25 cellular contexts compared by ENCODE assay signal in the genomic region with DNA sequence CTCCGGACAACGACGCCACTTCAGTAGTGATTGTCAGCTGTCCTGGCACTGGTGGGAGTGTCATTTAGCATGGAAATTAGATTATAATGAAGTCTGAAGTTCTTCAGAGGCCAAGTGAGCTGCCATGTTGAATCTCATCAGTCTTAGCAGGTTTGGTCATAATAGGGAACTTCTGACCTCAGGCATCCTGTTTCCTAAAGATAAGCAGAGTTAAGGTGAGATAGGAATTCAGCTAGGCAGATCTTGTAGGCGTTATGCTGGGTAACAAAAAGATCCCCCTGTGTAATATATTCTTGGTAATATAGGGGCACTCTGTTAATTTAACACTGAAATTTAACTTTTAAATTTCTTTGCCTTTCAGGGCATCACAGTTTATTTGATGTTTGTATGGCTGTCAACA.
A peak's percentile ranks its signal among the peaks of the same experiment; 100 is the strongest.
DNase-seq lines count a peak whose midpoint lies in the region; ATAC-seq, FAIRE-seq and TF ChIP-seq lines count a peak whose summit lies in the region.
"Had no signal": no experiment of that assay in that cellular context is flagged by ENCODE, and none has a peak within 500 bp of the region (broad histone marks: within the 10 kb centered on the region; RNA-seq: fewer than 3 reads in every experiment).

No MANE protein-coding gene starts in this region.

- FAIRE-seq in K562 (lab: Jason Lieb, UNC), result no peak
- FAIRE-seq: A204.1, GM12878, GM12892, GM18507 had no signal

- H3K27me3 ChIP-seq in K562 (ENCODE audit: control insufficient read depth in 2 of 2, insufficient read depth in 2 of 2, low read length in 2 of 2), result no peaks in the 10 kb centered on the region
- H3K27me3 ChIP-seq: BE2C, BLaER1 had no signal

- H3K4me3 ChIP-seq in K562, result no peak overlapping the region
- H3K4me3 ChIP-seq: BLaER1, GM12878 had no signal

- ATAC-seq in K562, result no peak
- ATAC-seq: GM12878 had no signal

- no peak overlapping the region for H3K4me2 ChIP-seq in K562 (ENCODE audit: insufficient read depth, low read length)
- H3K4me2 ChIP-seq: BLaER1 had no signal

- no peaks in the 10 kb centered on the region for H3K9me1 ChIP-seq in K562 (ENCODE audit: control insufficient read depth, insufficient read depth, low read length)

- no peak for TF ChIP-seq EP300 in K562 (IDR thresholded peaks at IDR 0.05; ENCODE audit: low read length)

- no peaks in the 10 kb centered on the region for H4K20me1 ChIP-seq in K562 (replicated peaks; ENCODE audit: control insufficient read depth, insufficient read depth, low read length)
- H4K20me1 ChIP-seq: BLaER1 had no signal

- H2AFZ ChIP-seq in K562 (ENCODE audit: low read depth, low read length), result no peak overlapping the region

- DNase-seq in OCI-M1 (lab: John Stamatoyannopoulos, UW) (peak; percentile 10), K562 (ENCODE audit: extremely low read depth in 1 of 4, low spot score in 3 of 4) (no peak), NCI-H1417 (lab: John Stamatoyannopoulos, UW) (no peak), SHP77 treated with DMSO at 0.1 percent for 48 hours (lab: John Stamatoyannopoulos, UW) (no peak)
- DNase-seq in activated CD8-positive, alpha-beta memory T cell treated with anti-CD3 and anti-CD28 coated beads, Interleukin-2, amount 50 U/mL, for 48 hours, result no peak
- DNase-seq: 8988T; ACHN; BE2C; C1 segment of cervical spinal cord; CD4-positive, alpha-beta memory T cell; CD4-positive, CD25-positive, alpha-beta regulatory T cell; CD8-positive, alpha-beta memory T cell; COR-L47; DMS 273 treated with DMSO at 0.1 percent for 48 hours; DMS153; DMS53; DMS79; DND-41; EL; GDM1 had no signal

- no peaks in the 10 kb centered on the region for H3K36me3 ChIP-seq in K562 (ENCODE audit: control insufficient read depth, insufficient read depth, low read length)
- H3K36me3 ChIP-seq: BE2C, BLaER1 had no signal

- H3K9me3 ChIP-seq in K562 (replicated peaks; ENCODE audit: control insufficient read depth, insufficient read depth, low read depth, low read length), result no peaks in the 10 kb centered on the region
- H3K9me3 ChIP-seq: BE2C had no signal

- in situ Hi-C loops in K562 (cut with MboI), result no loop called here

- TF ChIP-seq RAD21 in K562 (CRISPR knock-in tag; conservative IDR thresholded peaks at IDR 0.05 in 1 of 2, IDR thresholded peaks at IDR 0.05 in 1 of 2), result no peak

- no peaks in the 10 kb centered on the region for H3K79me2 ChIP-seq in K562 (ENCODE audit: control insufficient read depth, insufficient read depth, low read length)

- no peak overlapping the region for H3K27ac ChIP-seq in K562 (ENCODE audit: extremely low read depth, low read depth, low read length)
- H3K27ac ChIP-seq: BLaER1 had no signal

- intact Hi-C loops in K562 (cut with micrococcal nuclease), result no loop called here

- no TSS peak for BruUV-seq in K562 (replicated peaks; lab: Mats Ljungman, UMichigan)

- no peaks in the 10 kb centered on the region for H3K4me1 ChIP-seq in K562 (replicated peaks in 1 of 2; ENCODE audit: control insufficient read depth in 2 of 2, insufficient read depth in 2 of 2, low read length in 2 of 2)
- H3K4me1 ChIP-seq: BE2C, BLaER1 had no signal

- TF ChIP-seq POLR2A in K562 (conservative IDR thresholded peaks at IDR 0.05), result no peak

- CTCF ChIA-PET in K562 (lab: Yijun Ruan, JAX; ENCODE audit: low intra/inter-chr PET ratio), result no interaction called here

- no peak overlapping the region for H3K9ac ChIP-seq in K562 (ENCODE audit: insufficient read depth in 1 of 2, low read depth in 2 of 2, low read length in 2 of 2)
- H3K9ac ChIP-seq: BLaER1 had no signal

- WGBS in K562 (ENCODE audit: insufficient coverage, low coverage, missing lambda C conversion rate), result 68% methylated on average over 4 of the region's 4 CpGs

- POLR2A ChIA-PET in K562 (lab: Yijun Ruan, JAX), result interaction anchor here (0.6 kb wide), 1 partner anchor 59 kb away, joined by 3 read pairs; no protein-coding TSS in a partner anchor

- no peak for TF ChIP-seq CTCF in K562 (IDR thresholded peaks at IDR 0.05 in 2 of 3, conservative IDR thresholded peaks at IDR 0.05 in 1 of 3; ENCODE audit: insufficient read depth in 2 of 3, low read depth in 1 of 3, low read length in 3 of 3)

TF ChIP-seq in K562, 482 proteins besides CTCF, POLR2A, EP300 and RAD21 (continues in another document):
- no peak for TF ChIP-seq ZBTB26 (CRISPR knock-in tag; IDR thresholded peaks at IDR 0.05)
- TF ChIP-seq GATAD2B (IDR thresholded peaks at IDR 0.05; ENCODE audit: borderline replicate concordance), result no peak
- TF ChIP-seq C11orf30 (IDR thresholded peaks at IDR 0.05; ENCODE audit: low read depth), result no peak
- TF ChIP-seq, protein P1, sequence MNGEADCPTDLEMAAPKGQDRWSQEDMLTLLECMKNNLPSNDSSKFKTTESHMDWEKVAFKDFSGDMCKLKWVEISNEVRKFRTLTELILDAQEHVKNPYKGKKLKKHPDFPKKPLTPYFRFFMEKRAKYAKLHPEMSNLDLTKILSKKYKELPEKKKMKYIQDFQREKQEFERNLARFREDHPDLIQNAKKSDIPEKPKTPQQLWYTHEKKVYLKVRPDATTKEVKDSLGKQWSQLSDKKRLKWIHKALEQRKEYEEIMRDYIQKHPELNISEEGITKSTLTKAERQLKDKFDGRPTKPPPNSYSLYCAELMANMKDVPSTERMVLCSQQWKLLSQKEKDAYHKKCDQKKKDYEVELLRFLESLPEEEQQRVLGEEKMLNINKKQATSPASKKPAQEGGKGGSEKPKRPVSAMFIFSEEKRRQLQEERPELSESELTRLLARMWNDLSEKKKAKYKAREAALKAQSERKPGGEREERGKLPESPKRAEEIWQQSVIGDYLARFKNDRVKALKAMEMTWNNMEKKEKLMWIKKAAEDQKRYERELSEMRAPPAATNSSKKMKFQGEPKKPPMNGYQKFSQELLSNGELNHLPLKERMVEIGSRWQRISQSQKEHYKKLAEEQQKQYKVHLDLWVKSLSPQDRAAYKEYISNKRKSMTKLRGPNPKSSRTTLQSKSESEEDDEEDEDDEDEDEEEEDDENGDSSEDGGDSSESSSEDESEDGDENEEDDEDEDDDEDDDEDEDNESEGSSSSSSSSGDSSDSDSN (IDR thresholded peaks at IDR 0.05; ENCODE audit: borderline replicate concordance in 1 of 2, low read depth in 2 of 2, low read length in 2 of 2), result no peak
- no peak for TF ChIP-seq HDGF (IDR thresholded peaks at IDR 0.05)
- TF ChIP-seq MECOM (CRISPR knock-in tag; IDR thresholded peaks at IDR 0.05), result no peak
- TF ChIP-seq RBM14 (IDR thresholded peaks at IDR 0.05; ENCODE audit: borderline replicate concordance, insufficient read depth, low read depth, low read length), result no peak
- no peak for TF ChIP-seq PHB2 (IDR thresholded peaks at IDR 0.05; ENCODE audit: low read depth)
- TF ChIP-seq CTBP1 (IDR thresholded peaks at IDR 0.05; ENCODE audit: borderline replicate concordance), result no peak
- no peak for TF ChIP-seq PATZ1 (CRISPR knock-in tag; IDR thresholded peaks at IDR 0.05; ENCODE audit: borderline replicate concordance)
- no peak for TF ChIP-seq ZNF239 (CRISPR knock-in tag; IDR thresholded peaks at IDR 0.05)
- TF ChIP-seq CBFA2T3 (IDR thresholded peaks at IDR 0.05), result peak; percentile 58
- TF ChIP-seq CREBBP (IDR thresholded peaks at IDR 0.05; ENCODE audit: low read depth, low read length), result no peak
- TF ChIP-seq HNRNPL (IDR thresholded peaks at IDR 0.05; ENCODE audit: low read depth, low read length), result no peak
- no peak for TF ChIP-seq BACH1 (tag; IDR thresholded peaks at IDR 0.05)
- TF ChIP-seq ARID3A (IDR thresholded peaks at IDR 0.05; ENCODE audit: borderline replicate concordance, low read depth, low read length), result no peak
- TF ChIP-seq HMG20A (CRISPR knock-in tag; conservative IDR thresholded peaks at IDR 0.05), result no peak
- TF ChIP-seq CBFA2T2 (conservative IDR thresholded peaks at IDR 0.05), result 0 out of 2 replicates have a peak, but pooled peaks have one; percentile 19
- 0 out of 2 replicates have a peak, but pooled peaks have one; percentile 20 for TF ChIP-seq TEAD4 (IDR thresholded peaks at IDR 0.05; ENCODE audit: low read length)
- TF ChIP-seq TEAD4 (CRISPR knock-in tag; IDR thresholded peaks at IDR 0.05; ENCODE audit: borderline replicate concordance), result no peak
